ENCODE assay signal across 1 cellular context in the genomic region with DNA sequence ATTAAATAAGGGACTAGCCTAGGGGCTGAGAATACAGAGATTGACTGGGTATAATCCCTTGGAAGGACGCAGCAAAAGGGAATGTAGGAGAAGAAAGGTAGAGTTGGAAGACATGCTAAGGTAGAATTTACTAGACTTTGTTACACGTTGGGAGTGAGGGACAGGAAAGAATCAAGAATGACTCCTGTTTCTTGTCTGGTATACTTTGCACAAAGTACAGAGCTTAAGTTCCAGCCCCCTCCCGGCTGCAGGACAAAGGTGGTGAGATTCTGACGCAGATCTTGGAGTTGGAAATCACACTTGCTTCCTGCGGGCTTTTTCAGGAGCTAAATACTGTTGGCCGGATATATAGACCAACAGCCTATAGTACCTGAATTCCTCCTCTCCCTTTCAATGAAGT.
TF ChIP-seq lines count a peak whose summit lies in the region.

No MANE protein-coding gene starts in this region.

TF ChIP-seq in liver, 16 proteins besides CTCF, POLR2A, EP300 and RAD21 (continued from another document):
- TF ChIP-seq, protein P1, sequence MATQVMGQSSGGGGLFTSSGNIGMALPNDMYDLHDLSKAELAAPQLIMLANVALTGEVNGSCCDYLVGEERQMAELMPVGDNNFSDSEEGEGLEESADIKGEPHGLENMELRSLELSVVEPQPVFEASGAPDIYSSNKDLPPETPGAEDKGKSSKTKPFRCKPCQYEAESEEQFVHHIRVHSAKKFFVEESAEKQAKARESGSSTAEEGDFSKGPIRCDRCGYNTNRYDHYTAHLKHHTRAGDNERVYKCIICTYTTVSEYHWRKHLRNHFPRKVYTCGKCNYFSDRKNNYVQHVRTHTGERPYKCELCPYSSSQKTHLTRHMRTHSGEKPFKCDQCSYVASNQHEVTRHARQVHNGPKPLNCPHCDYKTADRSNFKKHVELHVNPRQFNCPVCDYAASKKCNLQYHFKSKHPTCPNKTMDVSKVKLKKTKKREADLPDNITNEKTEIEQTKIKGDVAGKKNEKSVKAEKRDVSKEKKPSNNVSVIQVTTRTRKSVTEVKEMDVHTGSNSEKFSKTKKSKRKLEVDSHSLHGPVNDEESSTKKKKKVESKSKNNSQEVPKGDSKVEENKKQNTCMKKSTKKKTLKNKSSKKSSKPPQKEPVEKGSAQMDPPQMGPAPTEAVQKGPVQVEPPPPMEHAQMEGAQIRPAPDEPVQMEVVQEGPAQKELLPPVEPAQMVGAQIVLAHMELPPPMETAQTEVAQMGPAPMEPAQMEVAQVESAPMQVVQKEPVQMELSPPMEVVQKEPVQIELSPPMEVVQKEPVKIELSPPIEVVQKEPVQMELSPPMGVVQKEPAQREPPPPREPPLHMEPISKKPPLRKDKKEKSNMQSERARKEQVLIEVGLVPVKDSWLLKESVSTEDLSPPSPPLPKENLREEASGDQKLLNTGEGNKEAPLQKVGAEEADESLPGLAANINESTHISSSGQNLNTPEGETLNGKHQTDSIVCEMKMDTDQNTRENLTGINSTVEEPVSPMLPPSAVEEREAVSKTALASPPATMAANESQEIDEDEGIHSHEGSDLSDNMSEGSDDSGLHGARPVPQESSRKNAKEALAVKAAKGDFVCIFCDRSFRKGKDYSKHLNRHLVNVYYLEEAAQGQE (IDR thresholded peaks at IDR 0.05): no peak
- TF ChIP-seq EGR1 (IDR thresholded peaks at IDR 0.05; ENCODE audit: low read depth in 2 of 2): no peak
- no peak for TF ChIP-seq FOXA1 (IDR thresholded peaks at IDR 0.05)
- no peak for TF ChIP-seq YY1 (IDR thresholded peaks at IDR 0.05)
- TF ChIP-seq NR2F2 (IDR thresholded peaks at IDR 0.05): no peak
